8 cellular contexts compared by ENCODE assay signal in genomic region chrX:129957241-129958099, GRCh38. TPM values are rescaled to one million over a fixed set of nuclear protein-coding genes. Genes with fewer than 3 reads are reported as not detected.
DNase-seq lines count a peak whose midpoint lies in the region; ATAC-seq and TF ChIP-seq lines count a peak whose summit lies in the region.

No MANE protein-coding gene starts in this region.

- peak overlapping the region; percentile 61 for H3K4me3 ChIP-seq in BLaER1

- H3K27ac ChIP-seq in BLaER1, result peak overlapping the region; percentile 85

- peak; percentile 54 for ATAC-seq in GM18858 (IDR thresholded peaks at IDR 0.05; ENCODE audit: unreplicated experiment)
- peak; percentile 51 for ATAC-seq in HG02981 (IDR thresholded peaks at IDR 0.05; ENCODE audit: unreplicated experiment)
- peak; percentile 67 for ATAC-seq in omental fat pad (ENCODE audit: low FRiP score)

- peaks cover 19% of the 10 kb centered on the region for H3K27me3 Mint-ChIP-seq in activated T-cell treated with anti-CD3 and anti-CD28 coated beads, Interleukin-2, amount 50 U/mL, for 24 hours

- DNase-seq in NCI-H510A treated with DMSO at 0.1 percent for 48 hours (lab: John Stamatoyannopoulos, UW), result peak; percentile 30
- DNase-seq in activated T-cell treated with anti-CD3 and anti-CD28 coated beads, Interleukin-2, amount 50 U/mL, for 24 hours, result peak; percentile 72
- peak; percentile 80 for DNase-seq in germinal center (ENCODE audit: low spot score)
- DNase-seq in omental fat pad (ENCODE audit: low spot score), result no peak
- DNase-seq in NCI-H1436 treated with DMSO at 0.1 percent for 48 hours (lab: John Stamatoyannopoulos, UW), result no peak

- no peaks in the 10 kb centered on the region for H4K20me1 ChIP-seq in BLaER1

- H3K4me3 Mint-ChIP-seq in activated T-cell treated with anti-CD3 and anti-CD28 coated beads, Interleukin-2, amount 50 U/mL, for 24 hours, result peak overlapping the region; percentile 59

- peaks cover 3% of the 10 kb centered on the region; the same call in 1 of the 2 replicates for H3K9me3 ChIP-seq in BLaER1

- no peaks in the 10 kb centered on the region for H3K9me3 Mint-ChIP-seq in activated T-cell treated with anti-CD3 and anti-CD28 coated beads, Interleukin-2, amount 50 U/mL, for 24 hours

- peaks cover 21% of the 10 kb centered on the region for H3K4me1 Mint-ChIP-seq in activated T-cell treated with anti-CD3 and anti-CD28 coated beads, Interleukin-2, amount 50 U/mL, for 24 hours (ENCODE audit: low read depth)

- H3K9ac ChIP-seq in BLaER1, result peak overlapping the region; percentile 69

- no peaks in the 10 kb centered on the region for H3K36me3 ChIP-seq in BLaER1

- peak overlapping the region; percentile 37 for H3K27ac Mint-ChIP-seq in activated T-cell treated with anti-CD3 and anti-CD28 coated beads, Interleukin-2, amount 50 U/mL, for 24 hours

- no peak for TF ChIP-seq CTCF in omental fat pad (IDR thresholded peaks at IDR 0.05)

- H3K36me3 Mint-ChIP-seq in activated T-cell treated with anti-CD3 and anti-CD28 coated beads, Interleukin-2, amount 50 U/mL, for 24 hours (ENCODE audit: low read depth), result no peaks in the 10 kb centered on the region

- peaks cover 89% of the 10 kb centered on the region for H3K4me1 ChIP-seq in BLaER1

- peak overlapping the region; percentile 82 for H3K4me2 ChIP-seq in BLaER1

- H3K27me3 ChIP-seq in BLaER1, result peaks cover 48% of the 10 kb centered on the region

RNA-seq across cellular contexts. Expression of gene BCORL1, which starts 25.0 kb away (rescaled TPM):
- 1 to 10 TPM; 4.9 to 8.0 (median 5.2) TPM for total RNA-seq in omental fat pad

RNA-seq across cellular contexts. Expression of gene UTP14A, which starts 51.5 kb away (rescaled TPM):
- total RNA-seq in omental fat pad, result 10 to 100 TPM; 12.5 to 31.6 (median 16.2) TPM

Comparison
In these comparisons a context has a peak if more than half of its experiments do, and no peak if none do; other contexts are left out.
1. DNase-seq: peak in NCI-H510A treated with DMSO at 0.1 percent for 48 hours (single experiment), activated T-cell treated with anti-CD3 and anti-CD28 coated beads, Interleukin-2, amount 50 U/mL, for 24 hours (single experiment) and germinal center (single experiment); none in omental fat pad (single experiment) and NCI-H1436 treated with DMSO at 0.1 percent for 48 hours (single experiment).
2. Peak in every context shown above with its lines, with median percentiles within 50 percentile points of each other: ATAC-seq.